22 cellular contexts compared by ENCODE assay signal in genomic region chr1:184373155-184373554, GRCh38.
"Had no signal": no experiment of that assay in that cellular context is flagged by ENCODE, and none has a peak within 500 bp of the region (broad histone marks: within the 10 kb centered on the region; RNA-seq: fewer than 3 reads in every experiment).

No MANE protein-coding gene starts in this region.

- DNase-seq: activated CD4-positive, alpha-beta memory T cell treated with anti-CD3 and anti-CD28 coated beads, Interleukin-2, amount 10 ng/mL, durations not matched to agents 7 days and 5 days; activated CD4-positive, alpha-beta T cell treated with anti-CD3 and anti-CD28 coated beads for 36 hours; activated CD4-positive, alpha-beta T cell treated with anti-CD3 and anti-CD28 coated beads, Interleukin-2, amount 50 U/mL, for 1 hour; activated gamma-delta T cell treated with Interleukin-2 at 50 U/mL for 16 hours; activated naive CD4-positive, alpha-beta T cell treated with anti-CD3 and anti-CD28 coated beads, Interleukin-2, amount 10 ng/mL, durations not matched to agents 7 days and 5 days; activated naive CD8-positive, alpha-beta T cell treated with anti-CD3 and anti-CD28 coated beads for 36 hours; activated T-cell treated with anti-CD3 and anti-CD28 coated beads for 4 hours; activated T-cell treated with anti-CD3 and anti-CD28 coated beads, Interleukin-2, amount 50 U/mL, for 48 hours; cerebellar nuclear complex; KG1; NCI-H1048; NCI-H1417; NCI-H2029; NCI-H2107; NCI-H2171 treated with DMSO at 0.1 percent for 48 hours; NCI-H226; NCI-H526; NCI-H774; PC-3; T-helper 17 cell; T1000 had no signal

- ATAC-seq: activated CD4-positive, alpha-beta T cell treated with anti-CD3 and anti-CD28 coated beads for 36 hours; PC-3; T-helper 17 cell had no signal

- H3K27ac ChIP-seq: VCaP had no signal
